ENCODE assay signal across 8 cellular contexts in genomic region chrX:3345281-3346081, GRCh38.
DNase-seq lines count a peak whose midpoint lies in the region; TF ChIP-seq lines count a peak whose summit lies in the region.

No MANE protein-coding gene starts in this region.

- H3K9ac ChIP-seq in adipocyte (ENCODE audit: low read length): peak overlapping the region; percentile 68

- DNase-seq in EH (ENCODE audit: low read depth): peak; percentile 73
- peak; percentile 62 for DNase-seq in adipocyte (ENCODE audit: low read depth)
- no peak for DNase-seq in iPS DF 6.9 (ENCODE audit: low read depth, low spot score)
- peak; percentile 34 for DNase-seq in retinal pigment epithelial cell (ENCODE audit: low read depth)
- DNase-seq in activated T-cell treated with anti-CD3 and anti-CD28 coated beads, Interleukin-2, amount 50 U/mL, for 1 hour: no peak
- no peak for DNase-seq in LoVo (ENCODE audit: low spot score)
- no peak for DNase-seq in RKO (ENCODE audit: low spot score)
- DNase-seq in C1 segment of cervical spinal cord (lab: John Stamatoyannopoulos, UW): no peak

- H3K27ac ChIP-seq in iPS DF 6.9 (ENCODE audit: low read length): no peak overlapping the region

- TF ChIP-seq CTCF in retinal pigment epithelial cell (conservative IDR thresholded peaks at IDR 0.05; ENCODE audit: low read depth, low read length): no peak

- no CpG with 5 or more reads among the region's 62 CpGs for WGBS in iPS DF 6.9 (ENCODE audit: insufficient coverage, insufficient read length)

- H3K4me1 ChIP-seq in adipocyte (ENCODE audit: control insufficient read depth, insufficient read depth, low read length) (no peaks in the 10 kb centered on the region), iPS DF 6.9 (ENCODE audit: control insufficient read depth, insufficient read depth, low read length) (no peaks in the 10 kb centered on the region)

- no peaks in the 10 kb centered on the region for H3K36me3 ChIP-seq in adipocyte (ENCODE audit: control insufficient read depth, insufficient read depth, low read length, severe bottlenecking)
- H3K36me3 ChIP-seq in iPS DF 6.9 (ENCODE audit: control insufficient read depth, insufficient read depth, low read length): no peaks in the 10 kb centered on the region

- peaks cover 14% of the 10 kb centered on the region for H3K9me3 ChIP-seq in adipocyte (ENCODE audit: control insufficient read depth, low read length)
- H3K9me3 ChIP-seq in iPS DF 6.9 (ENCODE audit: control insufficient read depth, insufficient read depth, low read length): no peaks in the 10 kb centered on the region

- peak overlapping the region; percentile 74 for H3K4me3 ChIP-seq in adipocyte (ENCODE audit: low read length)
- H3K4me3 ChIP-seq in iPS DF 6.9 (ENCODE audit: low read length): peak overlapping the region; percentile 42; the same call in 1 of the 2 replicates
- H3K4me3 ChIP-seq in retinal pigment epithelial cell (ENCODE audit: low read length): peak overlapping the region; percentile 50

- H3K27me3 ChIP-seq in adipocyte (replicated peaks; ENCODE audit: control insufficient read depth, insufficient read depth, low read length) (no peaks in the 10 kb centered on the region), iPS DF 6.9 (ENCODE audit: control insufficient read depth, insufficient read depth, low read length) (peaks cover 2% of the 10 kb centered on the region; the same call in 1 of the 2 replicates)

Comparison
In these comparisons a context has a peak if more than half of its experiments do, and no peak if none do; other contexts are left out.
1. DNase-seq: peak in EH (single experiment), adipocyte (single experiment) and retinal pigment epithelial cell (single experiment); none in iPS DF 6.9 (single experiment), activated T-cell treated with anti-CD3 and anti-CD28 coated beads, Interleukin-2, amount 50 U/mL, for 1 hour (single experiment), LoVo (single experiment), RKO (single experiment) and C1 segment of cervical spinal cord (0 of 14).
2. Peak in every context shown above with its lines, with median percentiles within 50 percentile points of each other: H3K4me3 ChIP-seq.